In the genomic region with DNA sequence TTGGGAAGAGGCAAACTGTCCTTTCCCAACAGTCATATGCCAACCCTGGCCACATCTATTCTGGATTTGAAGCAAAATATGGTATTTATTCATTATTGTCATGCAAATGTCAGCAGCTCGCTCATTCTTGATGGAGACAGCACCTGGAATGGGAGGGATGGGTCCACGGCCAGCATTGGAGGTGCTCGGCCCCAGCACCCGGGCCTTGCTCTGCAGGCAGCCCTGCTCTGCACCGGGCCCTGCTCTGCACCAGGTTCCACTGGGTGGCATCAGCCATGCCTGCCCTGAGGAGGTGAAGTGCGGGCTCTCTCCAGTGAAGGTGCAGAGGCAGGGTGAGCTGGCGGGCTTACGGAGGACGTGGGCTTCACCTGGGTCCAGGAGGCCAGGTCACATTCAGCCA, we compare ENCODE assay signal across 24 cellular contexts. TPM values are rescaled to one million over a fixed set of nuclear protein-coding genes. Genes with fewer than 3 reads are reported as not detected.
DNase-seq lines count a peak whose midpoint lies in the region; ATAC-seq and TF ChIP-seq lines count a peak whose summit lies in the region.
"Had no signal": no experiment of that assay in that cellular context is flagged by ENCODE, and none has a peak within 500 bp of the region (broad histone marks: within the 10 kb centered on the region; RNA-seq: fewer than 3 reads in every experiment).

No MANE protein-coding gene starts in this region.

- DNase-seq in activated CD4-positive, alpha-beta T cell treated with anti-CD3 and anti-CD28 coated beads, Interleukin-2, amount 10 ng/mL, durations not matched to agents 7 days and 5 days = no peak
- no peak for DNase-seq in activated CD4-positive, alpha-beta T cell treated with anti-CD3 and anti-CD28 coated beads for 36 hours
- DNase-seq in Caco-2 (no peak), endothelial cell (ENCODE audit: low spot score) (no peak), neuronal stem cell (ENCODE audit: low spot score) (no peak), NK-92 (lab: John Stamatoyannopoulos, UW; ENCODE audit: unreplicated experiment) (no peak), AML-193 (lab: John Stamatoyannopoulos, UW) (no peak), gastrocnemius medialis (no peak)
- DNase-seq: activated CD4-positive, alpha-beta T cell treated with anti-CD3 and anti-CD28 coated beads, Interleukin-2, amount 50 U/mL, for 48 hours; activated CD8-positive, alpha-beta memory T cell treated with anti-CD3 and anti-CD28 coated beads, Interleukin-2, amount 50 U/mL, for 48 hours; brain microvascular endothelial cell; DMS153; dorsolateral prefrontal cortex; GOT3; Karpas-422; MV-4-11; NCI-H1436 treated with DMSO at 0.1 percent for 48 hours; psoas muscle; SK-N-SH; T1000 had no signal

- H4K91ac ChIP-seq in neuronal stem cell (ENCODE audit: low read depth, low read length, poor library complexity) = no peak overlapping the region

- H3K4ac ChIP-seq in neuronal stem cell (ENCODE audit: low read length) = peak overlapping the region; percentile 1

- H3K9me3 Mint-ChIP-seq in activated CD4-positive, alpha-beta T cell treated with anti-CD3 and anti-CD28 coated beads, Interleukin-2, amount 10 ng/mL, durations not matched to agents 7 days and 5 days = no peaks in the 10 kb centered on the region
- no peaks in the 10 kb centered on the region for H3K9me3 Mint-ChIP-seq in activated CD4-positive, alpha-beta T cell treated with anti-CD3 and anti-CD28 coated beads for 36 hours (ENCODE audit: low read depth)
- no peaks in the 10 kb centered on the region for H3K9me3 Mint-ChIP-seq in Caco-2 (ENCODE audit: unreplicated experiment)
- no peaks in the 10 kb centered on the region for H3K9me3 Mint-ChIP-seq in endothelial cell (ENCODE audit: unreplicated experiment)
- H3K9me3 Mint-ChIP-seq: activated T-helper 2 cell treated with anti-CD3 and anti-CD28 coated beads, Interferon-gamma antibody, Interleukin-2, Interleukin-4, amounts not matched to agents 10 μg/mL and 5 μg/mL and 100 μg/mL, durations not matched to agents 14 hours and 24 hours and 36 hours; stimulated activated naive CD8-positive, alpha-beta T cell treated with anti-CD3 and anti-CD28 coated beads, Interleukin-15, Interleukin-2, amounts not matched to agents 100 ng/mL and 50 ng/mL, for 24 hours had no signal

- H3K4me2 ChIP-seq in neuronal stem cell (ENCODE audit: insufficient read depth, low read length, poor library complexity, severe bottlenecking) = no peak overlapping the region
- H3K4me2 ChIP-seq: SK-N-SH had no signal

- TF ChIP-seq POLR2A in gastrocnemius medialis (IDR thresholded peaks at IDR 0.05) = no peak

- H2AFZ ChIP-seq in neuronal stem cell (ENCODE audit: low read length) = no peak overlapping the region

- WGBS in neuronal stem cell (ENCODE audit: extremely low coverage in 2 of 2, insufficient read length in 2 of 2, insufficient replicate concordance in 1 of 2), 2 donors = no CpG with 5 or more reads among the region's 9 CpGs

- no peak overlapping the region for H3K23ac ChIP-seq in neuronal stem cell (ENCODE audit: low read depth, low read length, poor library complexity)

- POLR2A ChIA-PET in activated CD4-positive, alpha-beta T cell treated with anti-CD3 and anti-CD28 coated beads, Interleukin-2, amount 10 ng/mL, durations not matched to agents 7 days and 5 days (lab: Charles Lee) = no interaction called here
- POLR2A ChIA-PET in activated CD4-positive, alpha-beta T cell treated with anti-CD3 and anti-CD28 coated beads for 36 hours (lab: Charles Lee) = no interaction called here
- POLR2A ChIA-PET in Caco-2 (lab: Charles Lee) = interaction anchor here (0.6 kb wide), 1 partner anchor 45 kb away, joined by 3 read pairs; no protein-coding TSS in a partner anchor

- peaks cover 20% of the 10 kb centered on the region for H3K36me3 Mint-ChIP-seq in activated CD4-positive, alpha-beta T cell treated with anti-CD3 and anti-CD28 coated beads, Interleukin-2, amount 10 ng/mL, durations not matched to agents 7 days and 5 days (ENCODE audit: low read depth)
- no peaks in the 10 kb centered on the region for H3K36me3 Mint-ChIP-seq in activated CD4-positive, alpha-beta T cell treated with anti-CD3 and anti-CD28 coated beads for 36 hours (ENCODE audit: low read depth)
- H3K36me3 Mint-ChIP-seq in Caco-2 (ENCODE audit: insufficient read depth, unreplicated experiment) = peaks cover 34% of the 10 kb centered on the region
- peaks cover 11% of the 10 kb centered on the region for H3K36me3 Mint-ChIP-seq in endothelial cell (ENCODE audit: low read depth, unreplicated experiment)

- TF ChIP-seq CTCF in Caco-2 (IDR thresholded peaks at IDR 0.05; ENCODE audit: insufficient read depth in 1 of 2, low read depth in 1 of 2, low read length in 1 of 2, severe bottlenecking in 1 of 2, unreplicated experiment in 1 of 2) (no peak), endothelial cell (IDR thresholded peaks at IDR 0.05; ENCODE audit: unreplicated experiment) (no peak), gastrocnemius medialis (IDR thresholded peaks at IDR 0.05 in 4 of 5, conservative IDR thresholded peaks at IDR 0.05 in 1 of 5) (no peak)

- peak overlapping the region; percentile 62 for H2BK15ac ChIP-seq in neuronal stem cell (ENCODE audit: low read length)

- no peak overlapping the region for H4K8ac ChIP-seq in neuronal stem cell (ENCODE audit: low read depth, low read length)

- H3K9me3 ChIP-seq in Caco-2 (no peaks in the 10 kb centered on the region), neuronal stem cell (replicated peaks in 1 of 2; ENCODE audit: control insufficient read depth in 2 of 2, insufficient read depth in 1 of 2, low read depth in 1 of 2, low read length in 2 of 2) (no peaks in the 10 kb centered on the region), gastrocnemius medialis (no peaks in the 10 kb centered on the region)
- H3K9me3 ChIP-seq: psoas muscle, SK-N-SH, transverse colon had no signal

- H3K27ac Mint-ChIP-seq in activated CD4-positive, alpha-beta T cell treated with anti-CD3 and anti-CD28 coated beads, Interleukin-2, amount 10 ng/mL, durations not matched to agents 7 days and 5 days = peak overlapping the region; percentile 78
- no peak overlapping the region for H3K27ac Mint-ChIP-seq in activated CD4-positive, alpha-beta T cell treated with anti-CD3 and anti-CD28 coated beads for 36 hours
- H3K27ac Mint-ChIP-seq in Caco-2 (ENCODE audit: unreplicated experiment) (peak overlapping the region; percentile 7), endothelial cell (ENCODE audit: unreplicated experiment) (peak overlapping the region; percentile 71)
- H3K27ac Mint-ChIP-seq: activated T-helper 2 cell treated with anti-CD3 and anti-CD28 coated beads, Interferon-gamma antibody, Interleukin-2, Interleukin-4, amounts not matched to agents 10 μg/mL and 5 μg/mL and 100 μg/mL, durations not matched to agents 14 hours and 24 hours and 36 hours had no signal

- H3K4me1 ChIP-seq in Caco-2 (peaks cover 36% of the 10 kb centered on the region), neuronal stem cell (ENCODE audit: control insufficient read depth in 2 of 2, insufficient read depth in 1 of 2, low read depth in 1 of 2, low read length in 2 of 2) (peaks cover 30 to 37% of the 10 kb centered on the region in 2 donors), gastrocnemius medialis (peaks cover 25 to 47% of the 10 kb centered on the region in 2 donors)

- intact Hi-C loops in activated CD4-positive, alpha-beta T cell treated with anti-CD3 and anti-CD28 coated beads for 36 hours (cut with DNase I, micrococcal nuclease) = no loop called here
- intact Hi-C loops in Caco-2 (cut with micrococcal nuclease; ENCODE audit: unreplicated experiment) = no loop called here
- intact Hi-C loops in gastrocnemius medialis (cut with DNase I; ENCODE audit: low total_unique reads) = no loop called here

- H3K4me3 ChIP-seq in Caco-2 (ENCODE audit: low read depth, low read length) (no peak overlapping the region), neuronal stem cell (ENCODE audit: low read length in 2 of 2) (no peak overlapping the region), gastrocnemius medialis (no peak overlapping the region)
- H3K4me3 ChIP-seq: dorsolateral prefrontal cortex, psoas muscle, transverse colon had no signal

- no peak overlapping the region for H3K4me3 Mint-ChIP-seq in activated CD4-positive, alpha-beta T cell treated with anti-CD3 and anti-CD28 coated beads, Interleukin-2, amount 10 ng/mL, durations not matched to agents 7 days and 5 days
- no peak overlapping the region for H3K4me3 Mint-ChIP-seq in activated CD4-positive, alpha-beta T cell treated with anti-CD3 and anti-CD28 coated beads for 36 hours
- H3K4me3 Mint-ChIP-seq in Caco-2 (ENCODE audit: unreplicated experiment) = no peak overlapping the region
- H3K4me3 Mint-ChIP-seq in endothelial cell (ENCODE audit: unreplicated experiment) = no peak overlapping the region

- no peak overlapping the region for H2BK5ac ChIP-seq in neuronal stem cell (ENCODE audit: low read length)

- no TSS peak for BruUV-seq in Caco-2 (replicated peaks; lab: Mats Ljungman, UMichigan)

- peak overlapping the region; percentile 64 for H3K14ac ChIP-seq in neuronal stem cell (ENCODE audit: low read length)

- H3K27me3 Mint-ChIP-seq in activated CD4-positive, alpha-beta T cell treated with anti-CD3 and anti-CD28 coated beads, Interleukin-2, amount 10 ng/mL, durations not matched to agents 7 days and 5 days = no peaks in the 10 kb centered on the region
- no peaks in the 10 kb centered on the region for H3K27me3 Mint-ChIP-seq in activated CD4-positive, alpha-beta T cell treated with anti-CD3 and anti-CD28 coated beads for 36 hours
- H3K27me3 Mint-ChIP-seq in Caco-2 (ENCODE audit: insufficient read depth, unreplicated experiment) = no peaks in the 10 kb centered on the region
- H3K27me3 Mint-ChIP-seq in endothelial cell (ENCODE audit: unreplicated experiment) = peaks cover 12% of the 10 kb centered on the region
- H3K27me3 Mint-ChIP-seq: stimulated activated naive CD8-positive, alpha-beta T cell treated with anti-CD3 and anti-CD28 coated beads, Interleukin-15, Interleukin-2, amounts not matched to agents 100 ng/mL and 50 ng/mL, for 24 hours had no signal

- H3K27ac ChIP-seq in neuronal stem cell (replicated peaks; ENCODE audit: low read length) (no peak overlapping the region), gastrocnemius medialis (no peak overlapping the region)
- H3K27ac ChIP-seq: brain microvascular endothelial cell, HL-60, psoas muscle had no signal

- H3K27me3 ChIP-seq in Caco-2 (replicated peaks; ENCODE audit: control insufficient read depth, insufficient read depth, low read length) (no peaks in the 10 kb centered on the region), neuronal stem cell (ENCODE audit: control insufficient read depth in 3 of 3, insufficient read depth in 3 of 3, low read depth in 1 of 3, low read length in 3 of 3) (no peaks in the 10 kb centered on the region), gastrocnemius medialis (no peaks in the 10 kb centered on the region)
- H3K27me3 ChIP-seq: brain microvascular endothelial cell, dorsolateral prefrontal cortex, transverse colon had no signal

- CTCF ChIA-PET in activated CD4-positive, alpha-beta T cell treated with anti-CD3 and anti-CD28 coated beads, Interleukin-2, amount 10 ng/mL, durations not matched to agents 7 days and 5 days (lab: Charles Lee) = interaction anchor here (0.6 kb wide), 1 partner anchor 23 kb away, joined by 3 read pairs; no protein-coding TSS in a partner anchor
- CTCF ChIA-PET in activated CD4-positive, alpha-beta T cell treated with anti-CD3 and anti-CD28 coated beads for 36 hours (lab: Charles Lee) = interaction anchor here (1.2 to 1.4 kb wide), 3 partner anchors 8 to 249 kb away, joined by 3 to 6 read pairs (median 4); no protein-coding TSS in a partner anchor
- CTCF ChIA-PET in Caco-2 (lab: Charles Lee) = interaction anchor here (0.6 to 1.3 kb wide), 4 partner anchors 10 to 163 kb away, joined by 3 to 5 read pairs (median 4); no protein-coding TSS in a partner anchor

- no peak for ATAC-seq in activated CD4-positive, alpha-beta T cell treated with anti-CD3 and anti-CD28 coated beads for 36 hours
- ATAC-seq in gastrocnemius medialis = no peak
- ATAC-seq: psoas muscle had no signal

- H2BK120ac ChIP-seq in neuronal stem cell (ENCODE audit: low read depth, low read length) = no peak overlapping the region

- no peak overlapping the region for H2BK12ac ChIP-seq in neuronal stem cell (ENCODE audit: low read length)

- H3K18ac ChIP-seq in neuronal stem cell (ENCODE audit: low read length) = peak overlapping the region; percentile 89

- H3K36me3 ChIP-seq in Caco-2 (ENCODE audit: control insufficient read depth, insufficient read depth, low read length) (peaks cover 3% of the 10 kb centered on the region; the same call in 1 of the 2 replicates), neuronal stem cell (replicated peaks in 1 of 2; ENCODE audit: control insufficient read depth in 2 of 2, insufficient read depth in 2 of 2, low read length in 2 of 2) (peaks cover 0 to 7% of the 10 kb centered on the region in 2 donors), gastrocnemius medialis (no peaks in the 10 kb centered on the region)
- H3K36me3 ChIP-seq: brain microvascular endothelial cell, transverse colon had no signal

- peaks cover 9% of the 10 kb centered on the region for H3K79me1 ChIP-seq in neuronal stem cell (ENCODE audit: low read depth, low read length)

- peak overlapping the region; percentile 97 for H2AK5ac ChIP-seq in neuronal stem cell (ENCODE audit: low read depth, low read length)

- in situ Hi-C loops in gastrocnemius medialis (cut with MboI; ENCODE audit: low sequenced_read_pairs in 4 of 4) = no loop called here

- peaks cover 89% of the 10 kb centered on the region for H3K4me1 Mint-ChIP-seq in activated CD4-positive, alpha-beta T cell treated with anti-CD3 and anti-CD28 coated beads, Interleukin-2, amount 10 ng/mL, durations not matched to agents 7 days and 5 days
- peaks cover 69% of the 10 kb centered on the region for H3K4me1 Mint-ChIP-seq in activated CD4-positive, alpha-beta T cell treated with anti-CD3 and anti-CD28 coated beads for 36 hours
- peaks cover 54% of the 10 kb centered on the region for H3K4me1 Mint-ChIP-seq in Caco-2 (ENCODE audit: low read depth, unreplicated experiment)
- H3K4me1 Mint-ChIP-seq in endothelial cell (ENCODE audit: unreplicated experiment) = peaks cover 61% of the 10 kb centered on the region

- H3K9ac ChIP-seq in neuronal stem cell (ENCODE audit: low read depth, low read length, poor library complexity) = no peak overlapping the region
- H3K9ac ChIP-seq: SK-N-SH had no signal

RNA-seq across cellular contexts. Expression of a gene that starts 19.8 kb away (rescaled TPM):
- 10 to 100 TPM; 32.2 to 32.7 TPM for total RNA-seq in activated CD4-positive, alpha-beta T cell treated with anti-CD3 and anti-CD28 coated beads, Interleukin-2, amount 10 ng/mL, durations not matched to agents 7 days and 5 days
- 10 to 100 TPM; 11.7 to 13.6 TPM for total RNA-seq in activated CD4-positive, alpha-beta T cell treated with anti-CD3 and anti-CD28 coated beads for 36 hours
- 94.3 TPM in 2 replicates for total RNA-seq in Caco-2 (2022)
- total RNA-seq in endothelial cell (ENCODE audit: unreplicated experiment) = 72.3 TPM
- polyA plus RNA-seq in neuronal stem cell (2013, experiment 1 of 2) = 32.3 TPM
- polyA plus RNA-seq in neuronal stem cell (2013, experiment 2 of 2) = 34.5 TPM
- 10 to 100 TPM in 2 of 4 donors, 1 to 10 TPM in 2; 3.7 to 12.3 (median 8.1) TPM for total RNA-seq in gastrocnemius medialis
